Comparison of ENCODE assay signal across 8 cellular contexts in the genomic region with DNA sequence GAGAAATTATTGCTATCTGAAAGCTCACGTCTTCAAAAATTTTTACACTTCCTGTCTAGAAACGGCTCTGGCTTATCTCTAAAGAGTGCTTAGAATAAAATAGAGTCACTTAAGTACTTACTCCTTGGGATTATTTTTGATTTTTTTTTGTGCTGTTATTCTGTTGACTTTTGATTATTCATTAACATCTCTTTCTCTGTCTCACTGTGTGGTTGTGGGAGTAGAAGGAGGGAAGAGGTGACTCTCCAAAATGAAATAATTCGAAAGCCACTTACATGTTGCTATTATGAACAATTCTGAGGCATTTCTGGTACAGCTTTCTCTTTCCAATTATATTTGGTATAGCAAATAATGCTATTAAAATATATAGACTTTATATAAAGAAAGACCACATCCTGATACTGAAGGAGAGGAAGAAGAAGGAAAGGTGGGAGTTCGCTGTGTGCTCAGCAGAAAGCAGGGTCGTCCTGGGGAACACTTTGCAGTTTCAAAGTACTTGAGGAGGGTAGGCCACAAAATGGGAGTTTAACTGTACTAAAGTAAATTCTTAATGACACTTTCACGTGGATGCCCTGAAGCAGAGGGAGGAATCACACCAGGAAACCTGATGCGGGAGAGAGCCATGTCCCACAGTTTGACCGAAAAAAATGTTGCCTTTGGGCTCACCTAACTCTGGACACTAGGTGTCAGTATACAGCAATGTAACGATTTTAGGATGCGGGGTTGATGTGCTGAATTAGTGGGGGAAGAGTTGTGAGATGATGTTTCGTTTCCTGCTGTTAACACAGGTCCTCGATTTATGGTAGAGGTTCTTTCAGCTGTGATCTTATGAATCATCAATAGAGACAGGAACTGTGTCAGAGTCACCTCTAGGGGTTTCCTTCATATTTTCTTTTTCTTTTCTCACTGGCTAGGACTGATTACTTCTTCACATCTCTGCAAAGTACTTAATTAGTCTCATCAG. TPM values are rescaled to one million over a fixed set of nuclear protein-coding genes. Genes with fewer than 3 reads are reported as not detected.
DNase-seq lines count a peak whose midpoint lies in the region; ATAC-seq and TF ChIP-seq lines count a peak whose summit lies in the region.

No MANE protein-coding gene starts in this region.

- peak overlapping the region; percentile 61 for H2AFZ ChIP-seq in GM23248

- H3K27ac ChIP-seq in GM23248: peak overlapping the region; percentile 64
- H3K27ac ChIP-seq in esophagus muscularis mucosa (replicated peaks in 1 of 4): no peak overlapping the region
- no peak overlapping the region for H3K27ac ChIP-seq in thyroid gland

- no peaks in the 10 kb centered on the region for H3K9me3 ChIP-seq in GM23248 (ENCODE audit: low read depth)
- H3K9me3 ChIP-seq in esophagus muscularis mucosa: no peaks in the 10 kb centered on the region
- H3K9me3 ChIP-seq in thyroid gland: no peaks in the 10 kb centered on the region

- peak overlapping the region; percentile 35 to 45 for H3K27ac Mint-ChIP-seq in natural killer cell

- TF ChIP-seq POLR2A in esophagus muscularis mucosa (IDR thresholded peaks at IDR 0.05; ENCODE audit: low read depth): no peak
- TF ChIP-seq POLR2A in thyroid gland (IDR thresholded peaks at IDR 0.05): no peak

- peaks cover 28% of the 10 kb centered on the region for H3K4me1 ChIP-seq in GM23248 (ENCODE audit: insufficient read depth)
- H3K4me1 ChIP-seq in esophagus muscularis mucosa: peaks cover 5 to 11% (median 9%) of the 10 kb centered on the region in 4 donors
- no peaks in the 10 kb centered on the region for H3K4me1 ChIP-seq in thyroid gland

- in situ Hi-C loops in GM23248 (cut with MboI): loop anchor here (10.0 to 25.0 kb wide), 5 partner anchors 887 to 1840 kb away; partner anchors contain the start of gene RND3

- H3K4me3 Mint-ChIP-seq in natural killer cell: peak overlapping the region; percentile 25

- H3K4me3 ChIP-seq in GM23248 (peak overlapping the region; percentile 69), esophagus muscularis mucosa (peak overlapping the region; percentile 19 to 41 (median 36)), thyroid gland (replicated peaks in 1 of 3) (no peak overlapping the region)

- no peak for TF ChIP-seq EP300 in esophagus muscularis mucosa (IDR thresholded peaks at IDR 0.05)

- H3K27me3 ChIP-seq in GM23248 (replicated peaks; ENCODE audit: insufficient read depth) (no peaks in the 10 kb centered on the region), esophagus muscularis mucosa (no peaks in the 10 kb centered on the region), thyroid gland (no peaks in the 10 kb centered on the region)

- H4K20me1 ChIP-seq in GM23248 (ENCODE audit: insufficient read depth): no peaks in the 10 kb centered on the region

- peaks cover 18 to 51% of the 10 kb centered on the region in 2 donors for H3K27me3 Mint-ChIP-seq in natural killer cell (ENCODE audit: low read depth in 2 of 2)

- no peaks in the 10 kb centered on the region for H3K79me2 ChIP-seq in GM23248 (ENCODE audit: insufficient read depth)

- peak; percentile 96 to 97 (median 96) for ATAC-seq in natural killer cell

- DNase-seq in ELR (ENCODE audit: low read depth) (peak; percentile 97), GM23248 (peak; percentile 92), KG1 (lab: John Stamatoyannopoulos, UW) (peak; percentile 66), OCI-M1 (lab: John Stamatoyannopoulos, UW) (peak; percentile 69), activated T-cell treated with anti-CD3 and anti-CD28 coated beads for 48 hours (ENCODE audit: low read depth) (peak; percentile 12), esophagus muscularis mucosa (ENCODE audit: extremely low spot score) (no peak), natural killer cell (peak; percentile 29), thyroid gland (peak; percentile 18 to 22)

- peak overlapping the region; percentile 68 for H3K9ac ChIP-seq in GM23248

- intact Hi-C loops in esophagus muscularis mucosa (cut with DNase I): loop anchor here (2.0 to 5.0 kb wide), 3 partner anchors 890 to 1643 kb away; partner anchors contain the start of gene RND3
- intact Hi-C loops in natural killer cell (cut with micrococcal nuclease): loop anchor here (1.0 to 5.0 kb wide), 4 partner anchors 890 to 1839 kb away; partner anchors contain the start of gene RND3
- intact Hi-C loops in thyroid gland (cut with DNase I): no loop called here

- TF ChIP-seq CTCF in esophagus muscularis mucosa (IDR thresholded peaks at IDR 0.05) (peak; percentile 79 to 88 (median 82)), natural killer cell (IDR thresholded peaks at IDR 0.05) (peak; percentile 68), thyroid gland (IDR thresholded peaks at IDR 0.05) (peak; percentile 32 to 92 (median 76))

- WGBS in GM23248 (ENCODE audit: low coverage in 1 of 2, low lambda C conversion rate in 2 of 2, missing lambda C conversion rate in 2 of 2), 2 experiments: 42 to 46% methylated on average over 12 of the region's 12 CpGs
- WGBS in esophagus muscularis mucosa: 31% methylated on average over 12 of the region's 12 CpGs
- 32 to 33% methylated on average over 12 of the region's 12 CpGs for whole genome bisulfite sequencing in thyroid gland, 2 donors

- H3K36me3 ChIP-seq in GM23248 (ENCODE audit: low read depth) (no peaks in the 10 kb centered on the region; the same call in 1 of the 2 replicates), esophagus muscularis mucosa (no peaks in the 10 kb centered on the region), thyroid gland (no peaks in the 10 kb centered on the region)

- H3K4me2 ChIP-seq in GM23248 (ENCODE audit: unreplicated experiment): peak overlapping the region; percentile 92

- peaks cover 13 to 16% of the 10 kb centered on the region in 2 donors for H3K4me1 Mint-ChIP-seq in natural killer cell

- no peaks in the 10 kb centered on the region for H3K36me3 Mint-ChIP-seq in natural killer cell

- peaks cover 29% of the 10 kb centered on the region for H3F3A ChIP-seq in GM23248 (ENCODE audit: insufficient read depth)

- no peaks in the 10 kb centered on the region for H3K9me2 ChIP-seq in GM23248 (ENCODE audit: insufficient read depth)

- H3K9me3 Mint-ChIP-seq in natural killer cell: no peaks in the 10 kb centered on the region

RNA-seq across cellular contexts. Expression of gene MMADHC, which starts 9.8 kb away (rescaled TPM):
- 143 and 156 TPM in 2 replicates for total RNA-seq in GM23248 (2014; rRNA removed; shearing (Covaris generic))
- 192 and 195 TPM in 2 replicates for polyA plus RNA-seq in GM23248 (2016; fragmentation: Nextera tagmentation; extraction: Ambion mirVana)
- total RNA-seq in esophagus muscularis mucosa: 100 to 1,000 TPM in 3 of 4 donors, 10 to 100 TPM in 1; 96.5 to 184 (median 133) TPM
- total RNA-seq in natural killer cell: 10 to 100 TPM; 59.6 to 73.9 (median 65.7) TPM
- 10 to 100 TPM; 77.0 to 92.6 (median 81.8) TPM for total RNA-seq in thyroid gland

Comparison
In these comparisons a context has a peak if more than half of its experiments do, and no peak if none do; other contexts are left out.
1. H3K4me3 ChIP-seq: peak in GM23248 (single experiment) and esophagus muscularis mucosa (4 of 4); none in thyroid gland (0 of 3).
2. Peak in every context shown above with its lines, with median percentiles within 50 percentile points of each other: CTCF ChIP-seq.